20 cellular contexts compared by ENCODE assay signal in the genomic region with DNA sequence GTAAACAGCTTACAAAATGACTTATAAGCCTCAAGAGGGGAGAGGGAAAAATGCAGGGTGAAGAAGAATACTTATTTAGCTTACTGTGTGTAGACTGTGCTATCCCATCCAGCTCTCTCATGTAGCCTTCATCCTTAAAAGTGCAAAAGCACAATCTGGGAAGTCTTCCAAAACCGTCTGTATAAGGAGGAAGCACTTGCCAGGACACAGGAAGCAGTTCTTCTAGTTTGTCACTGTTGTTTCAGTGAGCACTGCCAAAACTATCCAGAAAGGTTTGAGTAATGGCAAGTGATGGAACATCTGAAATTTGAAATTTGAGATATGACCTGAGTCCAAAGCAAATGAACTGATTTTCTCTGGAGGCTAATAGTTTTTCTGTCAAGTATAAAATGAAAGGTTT.
A peak's percentile ranks its signal among the peaks of the same experiment; 100 is the strongest.
DNase-seq lines count a peak whose midpoint lies in the region; ATAC-seq and TF ChIP-seq lines count a peak whose summit lies in the region.
"Had no signal": no experiment of that assay in that cellular context is flagged by ENCODE, and none has a peak within 500 bp of the region (broad histone marks: within the 10 kb centered on the region; RNA-seq: fewer than 3 reads in every experiment).

No MANE protein-coding gene starts in this region.

- H3K14ac ChIP-seq in mesenchymal stem cell (ENCODE audit: low read length in 2 of 2) = no peak overlapping the region
- H3K14ac ChIP-seq in trophoblast cell (ENCODE audit: low read length) = no peak overlapping the region

- no peak overlapping the region for H2BK5ac ChIP-seq in mesenchymal stem cell (ENCODE audit: low read depth, low read length, poor library complexity, severe bottlenecking)
- H2BK5ac ChIP-seq in trophoblast cell (ENCODE audit: low read depth, low read length, poor library complexity) = no peak overlapping the region

- no peak overlapping the region for H4K12ac ChIP-seq in trophoblast cell (ENCODE audit: low read depth, low read length)

- H3K9me3 ChIP-seq in HCT116 (ENCODE audit: control insufficient read depth in 1 of 2, insufficient read depth in 1 of 2, low read depth in 1 of 2, low read length in 2 of 2) = no peaks in the 10 kb centered on the region
- H3K9me3 ChIP-seq in RWPE2 (ENCODE audit: severe bottlenecking) = no peaks in the 10 kb centered on the region
- no peaks in the 10 kb centered on the region for H3K9me3 ChIP-seq in mesenchymal stem cell (ENCODE audit: control insufficient read depth, low read length)
- H3K9me3 ChIP-seq in trophoblast cell (ENCODE audit: insufficient read depth, low read depth, low read length) = no peaks in the 10 kb centered on the region
- H3K9me3 ChIP-seq: SJSA1 had no signal

- RAD21 ChIA-PET in HCT116 (lab: Charles Lee; ENCODE audit: low non-redundant PET in 1 of 2, low total read pairs in 2 of 2, uncharacterized antibody in 2 of 2, unreplicated experiment in 2 of 2) = no interaction called here

- H2BK120ac ChIP-seq in mesenchymal stem cell (ENCODE audit: low read depth, low read length) (no peak overlapping the region), trophoblast cell (ENCODE audit: insufficient read depth, low read length, poor library complexity) (no peak overlapping the region)

- H3K23ac ChIP-seq in mesenchymal stem cell (ENCODE audit: low read length in 2 of 2) (no peak overlapping the region), trophoblast cell (ENCODE audit: low read length) (no peak overlapping the region)

- ATAC-seq in HCT116 = no peak
- ATAC-seq in RWPE2 (ENCODE audit: low read depth) = 0 out of 3 replicates have a peak, but pooled peaks have one; percentile 27
- ATAC-seq in GM21515 (IDR thresholded peaks at IDR 0.05; ENCODE audit: unreplicated experiment) = no peak
- ATAC-seq: GM23338 had no signal

- TF ChIP-seq CTCF in HCT116 (IDR thresholded peaks at IDR 0.05 in 2 of 3, conservative IDR thresholded peaks at IDR 0.05 in 1 of 3; ENCODE audit: borderline replicate concordance in 1 of 3, insufficient read depth in 1 of 3, low read depth in 2 of 3, low read length in 2 of 3) = no peak
- TF ChIP-seq CTCF in RWPE2 (IDR thresholded peaks at IDR 0.05; ENCODE audit: poor library complexity, severe bottlenecking) = no peak

- H4K91ac ChIP-seq in mesenchymal stem cell (ENCODE audit: low read length) = no peak overlapping the region
- H4K91ac ChIP-seq in trophoblast cell (ENCODE audit: low read depth, low read length) = no peak overlapping the region

- H2BK15ac ChIP-seq in mesenchymal stem cell (ENCODE audit: low read depth, poor library complexity, severe bottlenecking) = no peak overlapping the region

- no peak overlapping the region for H2AFZ ChIP-seq in HCT116 (ENCODE audit: low read depth, low read length, poor library complexity, severe bottlenecking)
- H2AFZ ChIP-seq in mesenchymal stem cell (ENCODE audit: low read depth, low read length) = no peak overlapping the region
- H2AFZ ChIP-seq in trophoblast cell (ENCODE audit: insufficient read depth, low read length, poor library complexity) = no peak overlapping the region
- H2AFZ ChIP-seq: GM23338 had no signal

- H3K4ac ChIP-seq in mesenchymal stem cell (ENCODE audit: low read depth in 1 of 2, low read length in 2 of 2) = no peak overlapping the region
- no peak overlapping the region for H3K4ac ChIP-seq in trophoblast cell (ENCODE audit: low read depth, low read length)

- POLR2A ChIA-PET in HCT116 (lab: Charles Lee) = no interaction called here

- H3K36me3 ChIP-seq in HCT116 (ENCODE audit: control insufficient read depth in 1 of 2, insufficient read depth in 2 of 2, low read length in 2 of 2) (no peaks in the 10 kb centered on the region), RWPE2 (ENCODE audit: low read depth) (no peaks in the 10 kb centered on the region), mesenchymal stem cell (ENCODE audit: control insufficient read depth in 1 of 2, insufficient read depth in 2 of 2, low read depth in 1 of 2, low read length in 2 of 2) (no peaks in the 10 kb centered on the region), trophoblast cell (ENCODE audit: control insufficient read depth in 1 of 2, insufficient read depth in 2 of 2, low read length in 2 of 2) (no peaks in the 10 kb centered on the region)
- H3K36me3 ChIP-seq: SJSA1 had no signal

- H2AK5ac ChIP-seq in mesenchymal stem cell (ENCODE audit: low read length, severe bottlenecking) (no peak overlapping the region), trophoblast cell (ENCODE audit: low read length) (no peak overlapping the region)

- H3K79me1 ChIP-seq in mesenchymal stem cell (replicated peaks; ENCODE audit: low read length, poor library complexity, severe bottlenecking) = no peaks in the 10 kb centered on the region
- no peaks in the 10 kb centered on the region for H3K79me1 ChIP-seq in trophoblast cell (ENCODE audit: low read length)

- no peak for DNase-seq in HCT116 (ENCODE audit: low read depth, low spot score)
- peak; percentile 1 for DNase-seq in M059J (ENCODE audit: low read depth)
- no peak for DNase-seq in RWPE2 (ENCODE audit: low spot score)
- peak; percentile 2 for DNase-seq in mesenchymal stem cell
- no peak for DNase-seq in trophoblast cell
- DNase-seq in GOT3 (lab: John Stamatoyannopoulos, UW) = no peak
- DNase-seq: CD4-positive, CD25-positive, alpha-beta regulatory T cell; DMS79 treated with DMSO at 0.1 percent for 48 hours; GDM1; HFFc6; IMR-90; Karpas-422; NCI-H1105 treated with DMSO at 0.1 percent for 48 hours; NCI-H1694 treated with DMSO at 0.1 percent for 48 hours; NCI-H524; NK-92 treated with Interleukin-12 subunit alpha and Interleukin-12 subunit beta, amount 100 ng/mL, for 24 hours had no signal

- H3K9ac ChIP-seq in HCT116 (ENCODE audit: low read length) (no peak overlapping the region), mesenchymal stem cell (ENCODE audit: low read length) (no peak overlapping the region), trophoblast cell (ENCODE audit: low read length) (no peak overlapping the region)

- no peaks in the 10 kb centered on the region for H4K20me1 ChIP-seq in HCT116 (ENCODE audit: insufficient read depth)

- CTCF ChIA-PET in HCT116 (lab: Charles Lee) = no interaction called here

- H3K9me2 ChIP-seq in HCT116 (ENCODE audit: insufficient read depth) = no peaks in the 10 kb centered on the region

- no peaks in the 10 kb centered on the region for H3K27me3 ChIP-seq in HCT116 (ENCODE audit: insufficient read depth, low read length)
- no peaks in the 10 kb centered on the region for H3K27me3 ChIP-seq in RWPE2 (ENCODE audit: insufficient read depth, poor library complexity, severe bottlenecking)
- no peaks in the 10 kb centered on the region for H3K27me3 ChIP-seq in mesenchymal stem cell (ENCODE audit: control insufficient read depth in 1 of 2, insufficient read depth in 1 of 2, low read length in 2 of 2)
- H3K27me3 ChIP-seq in trophoblast cell (ENCODE audit: insufficient read depth, low read length) = no peaks in the 10 kb centered on the region
- H3K27me3 ChIP-seq: SJSA1 had no signal

- TF ChIP-seq POLR2A in HCT116 (IDR thresholded peaks at IDR 0.05; ENCODE audit: borderline replicate concordance, extremely low read depth, insufficient read depth, insufficient read length) = no peak

- BruUV-seq in HCT116 (replicated peaks; lab: Mats Ljungman, UMichigan) = no TSS peak

- H2BK12ac ChIP-seq in mesenchymal stem cell (ENCODE audit: low read length in 2 of 2) (no peak overlapping the region), trophoblast cell (ENCODE audit: low read length) (no peak overlapping the region)

- intact Hi-C loops in HCT116 (cut with micrococcal nuclease) = no loop called here

- no peak overlapping the region for H3K18ac ChIP-seq in mesenchymal stem cell (ENCODE audit: low read depth in 1 of 2, low read length in 2 of 2)
- H3K18ac ChIP-seq in trophoblast cell (ENCODE audit: low read length) = no peak overlapping the region

- peak overlapping the region in 1 of 2 experiments; percentile 21; a peak in 1 of 4 replicates for H3K4me3 ChIP-seq in HCT116 (replicated peaks in 1 of 2; ENCODE audit: low read depth in 1 of 2, low read length in 2 of 2)
- H3K4me3 ChIP-seq in RWPE2 (ENCODE audit: severe bottlenecking) = no peak overlapping the region
- no peak overlapping the region for H3K4me3 ChIP-seq in mesenchymal stem cell (ENCODE audit: insufficient read depth in 1 of 2, low read depth in 1 of 2, low read length in 2 of 2)
- no peak overlapping the region for H3K4me3 ChIP-seq in trophoblast cell (ENCODE audit: low read depth, low read length)
- H3K4me3 ChIP-seq: GM23338, SJSA1 had no signal

- H3K27ac ChIP-seq in HCT116 (ENCODE audit: low read depth, low read length) = no peak overlapping the region
- H3K27ac ChIP-seq in RWPE2 (ENCODE audit: poor library complexity, severe bottlenecking) = no peak overlapping the region
- no peak overlapping the region for H3K27ac ChIP-seq in mesenchymal stem cell (ENCODE audit: low read length, poor library complexity, severe bottlenecking)
- H3K27ac ChIP-seq in trophoblast cell (ENCODE audit: low read depth, low read length) = no peak overlapping the region
- H3K27ac ChIP-seq: RWPE1, SJSA1 had no signal

- H3K79me2 ChIP-seq in HCT116 (ENCODE audit: insufficient read depth, low read length) (no peaks in the 10 kb centered on the region), trophoblast cell (ENCODE audit: control insufficient read depth, insufficient read depth, low read length, poor library complexity) (no peaks in the 10 kb centered on the region)

- H3K4me1 ChIP-seq in HCT116 (ENCODE audit: control insufficient read depth in 1 of 2, insufficient read depth in 2 of 2, low read length in 2 of 2) (no peaks in the 10 kb centered on the region), RWPE2 (ENCODE audit: insufficient read depth, poor library complexity, severe bottlenecking) (no peaks in the 10 kb centered on the region), mesenchymal stem cell (ENCODE audit: control insufficient read depth, insufficient read depth, low read depth, low read length) (no peaks in the 10 kb centered on the region), trophoblast cell (ENCODE audit: control insufficient read depth in 1 of 2, insufficient read depth in 2 of 2, low read length in 2 of 2) (no peaks in the 10 kb centered on the region)
- H3K4me1 ChIP-seq: SJSA1 had no signal

- H3K4me2 ChIP-seq in HCT116 (ENCODE audit: low read length) (peak overlapping the region; percentile 45), mesenchymal stem cell (ENCODE audit: low read length, poor library complexity, severe bottlenecking) (no peak overlapping the region), trophoblast cell (ENCODE audit: low read length) (no peak overlapping the region)
- H3K4me2 ChIP-seq: GM23338 had no signal

- TF ChIP-seq RAD21 in HCT116 (IDR thresholded peaks at IDR 0.05; ENCODE audit: low read depth) = no peak

- WGBS in mesenchymal stem cell = 33% methylated on average over 1 of the region's 1 CpG
- no CpG with 5 or more reads among the region's 1 CpG for WGBS in trophoblast cell (ENCODE audit: extremely low coverage, insufficient coverage, insufficient read length)

- H4K8ac ChIP-seq in mesenchymal stem cell (ENCODE audit: low read length) = no peak overlapping the region
- H4K8ac ChIP-seq in trophoblast cell (ENCODE audit: low read depth, low read length) = no peak overlapping the region

TF ChIP-seq in HCT116, 20 proteins besides CTCF, POLR2A, EP300 and RAD21 (continues in another document):
- TF ChIP-seq, protein P1, sequence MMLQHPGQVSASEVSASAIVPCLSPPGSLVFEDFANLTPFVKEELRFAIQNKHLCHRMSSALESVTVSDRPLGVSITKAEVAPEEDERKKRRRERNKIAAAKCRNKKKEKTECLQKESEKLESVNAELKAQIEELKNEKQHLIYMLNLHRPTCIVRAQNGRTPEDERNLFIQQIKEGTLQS (IDR thresholded peaks at IDR 0.05) = no peak

Comparison
In these comparisons a context has a peak if more than half of its experiments do, and no peak if none do; other contexts are left out.
1. DNase-seq: peak in M059J (single experiment) and mesenchymal stem cell (single experiment); none in HCT116 (single experiment), RWPE2 (single experiment), trophoblast cell (0 of 2) and GOT3 (single experiment).